Comparison of ENCODE assay signal across 18 cellular contexts in genomic region chr21:42390193-42390592, GRCh38. TPM values are rescaled to one million over a fixed set of nuclear protein-coding genes. Genes with fewer than 3 reads are reported as not detected.
DNase-seq lines count a peak whose midpoint lies in the region; ATAC-seq and TF ChIP-seq lines count a peak whose summit lies in the region.
"Had no signal": no experiment of that assay in that cellular context is flagged by ENCODE, and none has a peak within 500 bp of the region (broad histone marks: within the 10 kb centered on the region; RNA-seq: fewer than 3 reads in every experiment).

No MANE protein-coding gene starts in this region.

- H3K4me3 Mint-ChIP-seq in activated T-cell treated with anti-CD3 and anti-CD28 coated beads, Interleukin-2, amount 50 U/mL, for 72 hours: no peak overlapping the region
- H3K4me3 Mint-ChIP-seq in stimulated activated memory B cell treated with anti-CD40 and anti-IgM and Interleukin-4, amounts not matched to agents 10 μg/mL and 1 μg/mL and 100 μg/mL, for 72 hours: no peak overlapping the region
- H3K4me3 Mint-ChIP-seq: CD14-positive monocyte had no signal

- H3K36me3 ChIP-seq in Loucy (ENCODE audit: insufficient read depth, low read length) (no peaks in the 10 kb centered on the region), body of pancreas (replicated peaks in 1 of 2; ENCODE audit: insufficient read depth in 1 of 2, low read depth in 2 of 2) (no peaks in the 10 kb centered on the region)
- H3K36me3 ChIP-seq: SJCRH30 had no signal

- TF ChIP-seq POLR2A in body of pancreas (IDR thresholded peaks at IDR 0.05): no peak

- H3K4me1 Mint-ChIP-seq in activated T-cell treated with anti-CD3 and anti-CD28 coated beads, Interleukin-2, amount 50 U/mL, for 72 hours (ENCODE audit: low read depth): peaks cover 96% of the 10 kb centered on the region
- H3K4me1 Mint-ChIP-seq in stimulated activated memory B cell treated with anti-CD40 and anti-IgM and Interleukin-4, amounts not matched to agents 10 μg/mL and 1 μg/mL and 100 μg/mL, for 72 hours: peaks cover 47% of the 10 kb centered on the region

- H3K79me2 ChIP-seq in Loucy (ENCODE audit: insufficient read depth, low read length): no peaks in the 10 kb centered on the region

- no peaks in the 10 kb centered on the region for H3F3A ChIP-seq in Loucy (ENCODE audit: low read depth)

- peak overlapping the region; percentile 38 for H3K27ac Mint-ChIP-seq in activated T-cell treated with anti-CD3 and anti-CD28 coated beads, Interleukin-2, amount 50 U/mL, for 72 hours
- H3K27ac Mint-ChIP-seq in stimulated activated memory B cell treated with anti-CD40 and anti-IgM and Interleukin-4, amounts not matched to agents 10 μg/mL and 1 μg/mL and 100 μg/mL, for 72 hours: peak overlapping the region; percentile 44

- DNase-seq in activated T-cell treated with anti-CD3 and anti-CD28 coated beads, Interleukin-2, amount 50 U/mL, for 72 hours: no peak
- no peak for DNase-seq in activated T-cell treated with anti-CD3 and anti-CD28 coated beads, Interleukin-2, amount 50 U/mL, for 48 hours
- DNase-seq in body of pancreas: no peak
- DNase-seq in NCI-H1417 treated with DMSO at 0.1 percent for 48 hours (lab: John Stamatoyannopoulos, UW): no peak
- DNase-seq: DMS79, KBM-7, NCI-H524 had no signal

- no peaks in the 10 kb centered on the region for H3K9me2 ChIP-seq in Loucy (replicated peaks; ENCODE audit: low read depth, low read length)

- H3K27me3 Mint-ChIP-seq in activated T-cell treated with anti-CD3 and anti-CD28 coated beads, Interleukin-2, amount 50 U/mL, for 72 hours (ENCODE audit: low read depth): peaks cover 6% of the 10 kb centered on the region
- H3K27me3 Mint-ChIP-seq in stimulated activated memory B cell treated with anti-CD40 and anti-IgM and Interleukin-4, amounts not matched to agents 10 μg/mL and 1 μg/mL and 100 μg/mL, for 72 hours: peaks cover 45% of the 10 kb centered on the region

- H3K36me3 Mint-ChIP-seq in activated T-cell treated with anti-CD3 and anti-CD28 coated beads, Interleukin-2, amount 50 U/mL, for 72 hours (ENCODE audit: insufficient read depth in 2 of 2): peaks cover 14 to 46% of the 10 kb centered on the region in 2 donors
- H3K36me3 Mint-ChIP-seq in stimulated activated memory B cell treated with anti-CD40 and anti-IgM and Interleukin-4, amounts not matched to agents 10 μg/mL and 1 μg/mL and 100 μg/mL, for 72 hours: no peaks in the 10 kb centered on the region
- H3K36me3 Mint-ChIP-seq: CD14-positive monocyte had no signal

- no peaks in the 10 kb centered on the region for H3K9me3 Mint-ChIP-seq in activated T-cell treated with anti-CD3 and anti-CD28 coated beads, Interleukin-2, amount 50 U/mL, for 72 hours
- peaks cover under 1% of the 10 kb centered on the region for H3K9me3 Mint-ChIP-seq in stimulated activated memory B cell treated with anti-CD40 and anti-IgM and Interleukin-4, amounts not matched to agents 10 μg/mL and 1 μg/mL and 100 μg/mL, for 72 hours

- H3K27ac ChIP-seq in body of pancreas: peak overlapping the region; percentile 80 to 89 (median 86)
- H3K27ac ChIP-seq: HL-60, RWPE1, SJCRH30 had no signal

- 0 out of 2 replicates have a peak overlapping the region, but pooled peaks have one; percentile 58 for H2AFZ ChIP-seq in Loucy (ENCODE audit: low read length)

- ATAC-seq in activated T-cell treated with anti-CD3 and anti-CD28 coated beads, Interleukin-2, amount 50 U/mL, for 72 hours (replicated peaks in 1 of 2): no peak
- ATAC-seq in body of pancreas: no peak
- no peak for ATAC-seq in stimulated activated memory B cell treated with anti-CD40 and anti-IgM and Interleukin-4, amounts not matched to agents 10 μg/mL and 1 μg/mL and 100 μg/mL, for 72 hours
- no peak for ATAC-seq in GM18873 (IDR thresholded peaks at IDR 0.05; ENCODE audit: low FRiP score, unreplicated experiment)
- ATAC-seq in GM18502 (IDR thresholded peaks at IDR 0.05; ENCODE audit: poor library complexity, unreplicated experiment): no peak

- TF ChIP-seq CTCF in Loucy (conservative IDR thresholded peaks at IDR 0.05; ENCODE audit: low read length) (no peak), body of pancreas (IDR thresholded peaks at IDR 0.05) (no peak)

- H3K4me3 ChIP-seq in Loucy (ENCODE audit: low read length, poor library complexity, severe bottlenecking) (peak overlapping the region; percentile 4), body of pancreas (no peak overlapping the region)
- H3K4me3 ChIP-seq: GM23338, SJCRH30 had no signal

- WGBS in body of pancreas, 2 donors: 72 to 82% methylated on average over 5 of the region's 5 CpGs

- no peaks in the 10 kb centered on the region for H3K9me3 ChIP-seq in Loucy (ENCODE audit: insufficient read depth, low read depth, low read length)
- no peaks in the 10 kb centered on the region for H3K9me3 ChIP-seq in body of pancreas
- H3K9me3 ChIP-seq: SJCRH30 had no signal

- H3K4me2 ChIP-seq in Loucy (ENCODE audit: low read depth, low read length, poor library complexity, severe bottlenecking): peak overlapping the region; percentile 57

- H3K9ac ChIP-seq in Loucy (ENCODE audit: low read depth, low read length, poor library complexity, severe bottlenecking): peak overlapping the region; percentile 13

- peaks cover 54% of the 10 kb centered on the region for H3K4me1 ChIP-seq in Loucy (ENCODE audit: insufficient read depth, low read length, poor library complexity, severe bottlenecking)
- H3K4me1 ChIP-seq in body of pancreas: peaks cover 15% of the 10 kb centered on the region
- H3K4me1 ChIP-seq: SJCRH30 had no signal

- H3K27me3 ChIP-seq in Loucy (ENCODE audit: insufficient read depth, low read length, poor library complexity, severe bottlenecking): no peaks in the 10 kb centered on the region
- H3K27me3 ChIP-seq in body of pancreas: no peaks in the 10 kb centered on the region
- H3K27me3 ChIP-seq: SJCRH30 had no signal

- no peaks in the 10 kb centered on the region for H4K20me1 ChIP-seq in Loucy (ENCODE audit: insufficient read depth, low read length, poor library complexity, severe bottlenecking)

- intact Hi-C loops in body of pancreas (cut with DNase I): no loop called here

RNA-seq across cellular contexts. Expression of gene TMPRSS3, which starts 5.7 kb away (rescaled TPM):
- total RNA-seq in activated T-cell treated with anti-CD3 and anti-CD28 coated beads, Interleukin-2, amount 50 U/mL, for 72 hours: 10 to 100 TPM; 57.1 to 91.9 TPM
- total RNA-seq in body of pancreas: 10 to 100 TPM; 12.5 to 12.7 TPM
- total RNA-seq: G401, OCI-LY7, SJCRH30 had no signal

RNA-seq across cellular contexts. Expression of gene UBASH3A, which starts 13.5 kb away (rescaled TPM):
- 10 to 100 TPM; 54.5 to 57.4 TPM for total RNA-seq in activated T-cell treated with anti-CD3 and anti-CD28 coated beads, Interleukin-2, amount 50 U/mL, for 72 hours
- under 1 TPM in 1 of 2 donors, not detected in 1; 0.26 TPM for total RNA-seq in body of pancreas
- total RNA-seq: G401, GM23338, OCI-LY7, SJCRH30 had no signal

RNA-seq across cellular contexts. Expression of gene TFF1, which starts 23.9 kb away (rescaled TPM):
- total RNA-seq in activated T-cell treated with anti-CD3 and anti-CD28 coated beads, Interleukin-2, amount 50 U/mL, for 72 hours: 1 to 10 TPM in 1 of 2 donors, under 1 TPM in 1; 0.97 to 1.7 TPM
- total RNA-seq in body of pancreas: 10 to 100 TPM in 1 of 2 donors, 1 to 10 TPM in 1; 3.0 to 66.4 TPM
- total RNA-seq: G401, GM23338, OCI-LY7, SJCRH30 had no signal

RNA-seq across cellular contexts. Expression of gene TFF2, which starts 39.4 kb away (rescaled TPM):
- total RNA-seq in activated T-cell treated with anti-CD3 and anti-CD28 coated beads, Interleukin-2, amount 50 U/mL, for 72 hours: not detected
- total RNA-seq in body of pancreas: 1 to 10 TPM; 1.3 to 9.3 TPM
- total RNA-seq: G401, GM23338, OCI-LY7, SJCRH30 had no signal

Comparison
In these comparisons a context has a peak if more than half of its experiments do, and no peak if none do; other contexts are left out.
1. RNA of gene TMPRSS3, which starts 5.7 kb away (total RNA-seq): 57.1 to 91.9 TPM in activated T-cell treated with anti-CD3 and anti-CD28 coated beads, Interleukin-2, amount 50 U/mL, for 72 hours; 12.5 to 12.7 TPM in body of pancreas; every median in the first group is over 4 times any median in the second.
2. RNA of gene UBASH3A, which starts 13.5 kb away (total RNA-seq): 54.5 to 57.4 TPM in activated T-cell treated with anti-CD3 and anti-CD28 coated beads, Interleukin-2, amount 50 U/mL, for 72 hours; 0.26 TPM in body of pancreas; every median in the first group is over 10 times any median in the second.